In the genomic region with DNA sequence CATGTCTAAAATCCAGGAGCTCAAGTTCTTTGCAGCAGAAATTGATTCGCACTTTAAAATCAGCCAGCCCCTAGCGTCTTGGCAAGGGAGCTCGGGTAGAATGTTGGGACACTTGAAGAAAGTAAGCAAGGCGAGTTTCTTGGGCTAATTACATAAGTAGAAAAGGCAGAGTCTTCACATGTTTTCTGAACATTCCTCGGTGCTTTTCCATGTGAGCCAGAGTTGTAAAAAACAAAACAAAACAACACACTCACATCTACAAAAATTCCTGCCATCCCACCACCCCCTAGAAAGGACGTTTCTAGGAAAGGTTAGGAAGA, we compare ENCODE assay signal across 29 cellular contexts. TPM values are rescaled to one million over a fixed set of nuclear protein-coding genes. Genes with fewer than 3 reads are reported as not detected.
"Had no signal": no experiment of that assay in that cellular context is flagged by ENCODE, and none has a peak within 500 bp of the region (broad histone marks: within the 10 kb centered on the region; RNA-seq: fewer than 3 reads in every experiment).

No MANE protein-coding gene starts in this region.

- H3K9me3 Mint-ChIP-seq: activated CD4-positive, alpha-beta T cell treated with anti-CD3 and anti-CD28 coated beads, Interleukin-2, amount 10 ng/mL, durations not matched to agents 7 days and 5 days; activated CD8-positive, alpha-beta T cell treated with anti-CD3 and anti-CD28 coated beads for 36 hours; activated T-helper 1 cell treated with anti-CD3 and anti-CD28 coated beads, Interleukin-12 subunit alpha, Interleukin-12 subunit beta, Interleukin-2, Interleukin-4 antibody, amounts not matched to agents 30 ng/mL and 10 ng/mL and 1 ng/mL, durations not matched to agents 14 hours and 24 hours and 36 hours; naive thymus-derived CD8-positive, alpha-beta T cell; stimulated activated memory B cell treated with anti-CD40 and anti-IgM and Interleukin-4, amounts not matched to agents 10 μg/mL and 1 μg/mL and 100 μg/mL, for 72 hours had no signal

- H3K4me2 ChIP-seq: smooth muscle cell had no signal

- H3K4me3 ChIP-seq: esophagus muscularis mucosa, gastroesophageal sphincter, heart right ventricle, lower lobe of right lung, sigmoid colon, smooth muscle cell, stomach, testis had no signal

- DNase-seq: activated CD4-positive, alpha-beta T cell treated with anti-CD3 and anti-CD28 coated beads, Interleukin-2, amount 10 ng/mL, durations not matched to agents 7 days and 5 days; activated CD4-positive, CD25-positive, alpha-beta regulatory T cell treated with anti-CD3 and anti-CD28 coated beads, Interleukin-2, amount 50 U/mL, for 72 hours; activated CD8-positive, alpha-beta T cell treated with anti-CD3 and anti-CD28 coated beads for 36 hours; activated gamma-delta T cell; activated naive CD4-positive, alpha-beta T cell treated with anti-CD3 and anti-CD28 coated beads, Interleukin-2, amount 50 U/mL, for 16 hours; brain microvascular endothelial cell; caudate nucleus; dermis blood vessel endothelial cell; effector memory CD4-positive, alpha-beta T cell; heart right ventricle; kidney; lower lobe of right lung; mesendoderm; naive thymus-derived CD8-positive, alpha-beta T cell; occipital lobe; posterior cingulate gyrus; stimulated activated CD4-positive, alpha-beta T cell treated with anti-CD3 and anti-CD28 coated beads, Interleukin-15, amount 100 ng/mL, for 24 hours; stomach; trophoblast cell; WERI-Rb-1 had no signal

- H3K27ac Mint-ChIP-seq: activated CD4-positive, alpha-beta T cell treated with anti-CD3 and anti-CD28 coated beads, Interleukin-2, amount 10 ng/mL, durations not matched to agents 7 days and 5 days; activated CD8-positive, alpha-beta T cell treated with anti-CD3 and anti-CD28 coated beads for 36 hours; activated T-helper 1 cell treated with anti-CD3 and anti-CD28 coated beads, Interleukin-12 subunit alpha, Interleukin-12 subunit beta, Interleukin-2, Interleukin-4 antibody, amounts not matched to agents 30 ng/mL and 10 ng/mL and 1 ng/mL, durations not matched to agents 14 hours and 24 hours and 36 hours; naive thymus-derived CD8-positive, alpha-beta T cell; stimulated activated memory B cell treated with anti-CD40 and anti-IgM and Interleukin-4, amounts not matched to agents 10 μg/mL and 1 μg/mL and 100 μg/mL, for 72 hours had no signal

- ATAC-seq: activated CD8-positive, alpha-beta T cell treated with anti-CD3 and anti-CD28 coated beads for 36 hours; gastroesophageal sphincter; heart right ventricle; lower lobe of right lung; naive thymus-derived CD8-positive, alpha-beta T cell; SK-N-SH treated with all-trans-retinoic acid at 6 μM for 48 hours; stimulated activated memory B cell treated with anti-CD40 and anti-IgM and Interleukin-4, amounts not matched to agents 10 μg/mL and 1 μg/mL and 100 μg/mL, for 72 hours had no signal

- H3K4me1 ChIP-seq: esophagus muscularis mucosa, gastroesophageal sphincter, lower lobe of right lung, sigmoid colon, stomach, testis had no signal

- H3K4me1 Mint-ChIP-seq: activated CD4-positive, alpha-beta T cell treated with anti-CD3 and anti-CD28 coated beads, Interleukin-2, amount 10 ng/mL, durations not matched to agents 7 days and 5 days; naive thymus-derived CD8-positive, alpha-beta T cell; stimulated activated memory B cell treated with anti-CD40 and anti-IgM and Interleukin-4, amounts not matched to agents 10 μg/mL and 1 μg/mL and 100 μg/mL, for 72 hours had no signal

- H3K36me3 Mint-ChIP-seq: naive thymus-derived CD8-positive, alpha-beta T cell; stimulated activated memory B cell treated with anti-CD40 and anti-IgM and Interleukin-4, amounts not matched to agents 10 μg/mL and 1 μg/mL and 100 μg/mL, for 72 hours had no signal

- H3K4me3 Mint-ChIP-seq: activated CD4-positive, alpha-beta T cell treated with anti-CD3 and anti-CD28 coated beads, Interleukin-2, amount 10 ng/mL, durations not matched to agents 7 days and 5 days; activated CD8-positive, alpha-beta T cell treated with anti-CD3 and anti-CD28 coated beads for 36 hours; activated T-helper 1 cell treated with anti-CD3 and anti-CD28 coated beads, Interleukin-12 subunit alpha, Interleukin-12 subunit beta, Interleukin-2, Interleukin-4 antibody, amounts not matched to agents 30 ng/mL and 10 ng/mL and 1 ng/mL, durations not matched to agents 14 hours and 24 hours and 36 hours; naive thymus-derived CD8-positive, alpha-beta T cell; stimulated activated memory B cell treated with anti-CD40 and anti-IgM and Interleukin-4, amounts not matched to agents 10 μg/mL and 1 μg/mL and 100 μg/mL, for 72 hours had no signal

- H3K27ac ChIP-seq: brain microvascular endothelial cell, esophagus muscularis mucosa, gastroesophageal sphincter, heart right ventricle, lower lobe of right lung, sigmoid colon, stomach, testis, WERI-Rb-1 had no signal

- H3K27me3 ChIP-seq: brain microvascular endothelial cell, testis had no signal

- H3K9me3 ChIP-seq: esophagus muscularis mucosa, gastroesophageal sphincter, heart right ventricle, lower lobe of right lung, sigmoid colon, stomach, testis had no signal

- H3K36me3 ChIP-seq: brain microvascular endothelial cell, esophagus muscularis mucosa, gastroesophageal sphincter, heart right ventricle, lower lobe of right lung, sigmoid colon, stomach, WERI-Rb-1 had no signal

RNA-seq across cellular contexts. Expression of a gene that starts 38.7 kb away (rescaled TPM):
- total RNA-seq: activated CD4-positive, alpha-beta T cell treated with anti-CD3 and anti-CD28 coated beads, Interleukin-2, amount 10 ng/mL, durations not matched to agents 7 days and 5 days; activated CD8-positive, alpha-beta T cell treated with anti-CD3 and anti-CD28 coated beads for 36 hours; activated T-helper 1 cell treated with anti-CD3 and anti-CD28 coated beads, Interleukin-12 subunit alpha, Interleukin-12 subunit beta, Interleukin-2, Interleukin-4 antibody, amounts not matched to agents 30 ng/mL and 10 ng/mL and 1 ng/mL, durations not matched to agents 14 hours and 24 hours and 36 hours; lower lobe of right lung; naive thymus-derived CD8-positive, alpha-beta T cell; stomach; T-helper 2 cell treated with Interferon-gamma antibody and Interleukin-4, amounts not matched to agents 100 ng/mL and 5 ng/mL, for 36 hours had no signal
